8 cellular contexts compared by ENCODE assay signal in genomic region chr2:38073211-38074005, GRCh38. TPM values are rescaled to one million over a fixed set of nuclear protein-coding genes. Genes with fewer than 3 reads are reported as not detected.
DNase-seq lines count a peak whose midpoint lies in the region; ATAC-seq, FAIRE-seq and TF ChIP-seq lines count a peak whose summit lies in the region.

No MANE protein-coding gene starts in this region.

- H4K20me1 ChIP-seq in HepG2 (ENCODE audit: insufficient read depth, low read length) (no peaks in the 10 kb centered on the region), SK-N-SH (ENCODE audit: insufficient read depth) (no peaks in the 10 kb centered on the region)

- H2AFZ ChIP-seq in HepG2 (ENCODE audit: low read length) (no peak overlapping the region), SK-N-SH (ENCODE audit: low read depth) (no peak overlapping the region)

- peak overlapping the region in 1 of 2 donors; percentile 14 for H3K9ac ChIP-seq in liver (ENCODE audit: low read depth in 1 of 2, low read length in 2 of 2)
- H3K9ac ChIP-seq in HepG2 (ENCODE audit: insufficient read depth, low read depth, low read length) = no peak overlapping the region
- no peak overlapping the region for H3K9ac ChIP-seq in SK-N-SH

- peaks cover 0 to 6% (median 0%) of the 10 kb centered on the region in 4 donors for H3K36me3 ChIP-seq in liver (ENCODE audit: control insufficient read depth in 4 of 4, insufficient read depth in 3 of 4, low read depth in 1 of 4, low read length in 3 of 4)
- H3K36me3 ChIP-seq in HepG2 (replicated peaks in 1 of 2; ENCODE audit: control insufficient read depth in 1 of 2, insufficient read depth in 2 of 2, low read length in 2 of 2) = no peaks in the 10 kb centered on the region
- peaks cover 0 to 5% of the 10 kb centered on the region in 2 experiments for H3K36me3 ChIP-seq in SK-N-SH (replicated peaks in 1 of 2; ENCODE audit: control insufficient read depth in 1 of 2, insufficient read depth in 2 of 2, low read length in 1 of 2)

- H3K9me3 Mint-ChIP-seq in naive thymus-derived CD8-positive, alpha-beta T cell = no peaks in the 10 kb centered on the region

- peaks cover 19 to 44% (median 39%) of the 10 kb centered on the region in 5 donors for H3K27me3 Mint-ChIP-seq in naive thymus-derived CD8-positive, alpha-beta T cell

- DNase-seq in HepG2 (ENCODE audit: low spot score) (no peak), dorsolateral prefrontal cortex (no peak), SK-N-SH (no peak), ACHN (no peak), hippocampal formation (lab: John Stamatoyannopoulos, UW) (no peak)
- DNase-seq in naive thymus-derived CD8-positive, alpha-beta T cell = no peak

- no peak for TF ChIP-seq EP300 in HepG2 (IDR thresholded peaks at IDR 0.05; ENCODE audit: low read depth in 2 of 2, low read length in 2 of 2)
- no peak for TF ChIP-seq EP300 in HepG2 (CRISPR knock-in tag; IDR thresholded peaks at IDR 0.05; ENCODE audit: borderline replicate concordance)
- TF ChIP-seq EP300 in SK-N-SH (IDR thresholded peaks at IDR 0.05; ENCODE audit: borderline replicate concordance in 1 of 2, low read depth in 1 of 2, low read length in 1 of 2) = no peak

- peaks cover 16 to 44% (median 29%) of the 10 kb centered on the region in 4 donors for H3K4me1 ChIP-seq in liver (ENCODE audit: control insufficient read depth in 4 of 4, insufficient read depth in 4 of 4, low read length in 3 of 4)
- peaks cover 8% of the 10 kb centered on the region for H3K4me1 ChIP-seq in HepG2 (ENCODE audit: insufficient read depth, low read length)
- peaks cover 0 to 22% of the 10 kb centered on the region in 2 experiments; a peak in 2 of 4 replicates for H3K4me1 ChIP-seq in SK-N-SH (ENCODE audit: control insufficient read depth in 1 of 2, insufficient read depth in 2 of 2, low read depth in 1 of 2, low read length in 1 of 2)

- no peak for TF ChIP-seq RAD21 in liver (IDR thresholded peaks at IDR 0.05)
- TF ChIP-seq RAD21 in HepG2 (CRISPR knock-in tag; IDR thresholded peaks at IDR 0.05) = no peak
- no peak for TF ChIP-seq RAD21 in SK-N-SH (IDR thresholded peaks at IDR 0.05; ENCODE audit: low read length)

- WGBS in liver = 23% methylated on average over 32 of the region's 32 CpGs
- 81% methylated on average over 32 of the region's 32 CpGs for WGBS in HepG2 (ENCODE audit: low lambda C conversion rate)
- 82% methylated on average over 32 of the region's 32 CpGs for WGBS in SK-N-SH (ENCODE audit: low lambda C conversion rate)

- H3K79me2 ChIP-seq in HepG2 (ENCODE audit: insufficient read depth, low read length) = no peaks in the 10 kb centered on the region
- H3K79me2 ChIP-seq in SK-N-SH (ENCODE audit: insufficient read depth) = no peaks in the 10 kb centered on the region

- ATAC-seq in HepG2 (no peak), GM21825 (IDR thresholded peaks at IDR 0.05; ENCODE audit: unreplicated experiment) (no peak)
- no peak for ATAC-seq in naive thymus-derived CD8-positive, alpha-beta T cell

- H3K9me2 ChIP-seq in SK-N-SH = no peaks in the 10 kb centered on the region

- no peak overlapping the region for H3K27ac Mint-ChIP-seq in naive thymus-derived CD8-positive, alpha-beta T cell

- TF ChIP-seq CTCF in liver (IDR thresholded peaks at IDR 0.05; ENCODE audit: low read depth, low read length, missing input control) (no peak), HepG2 (CRISPR knock-in tag; IDR thresholded peaks at IDR 0.05) (no peak), dorsolateral prefrontal cortex (IDR thresholded peaks at IDR 0.05 in 54 of 56, conservative IDR thresholded peaks at IDR 0.05 in 2 of 56; ENCODE audit: low read depth in 1 of 56, partially characterized antibody in 56 of 56) (no peak), SK-N-SH (IDR thresholded peaks at IDR 0.05) (no peak)

- peak overlapping the region in 9 of 10 donors; percentile 29 to 72 (median 62) for H3K4me3 Mint-ChIP-seq in naive thymus-derived CD8-positive, alpha-beta T cell

- H3K4me1 Mint-ChIP-seq in naive thymus-derived CD8-positive, alpha-beta T cell = peaks cover 6 to 19% (median 14%) of the 10 kb centered on the region in 4 donors

- H3K27me3 ChIP-seq in liver (ENCODE audit: control insufficient read depth in 4 of 4, insufficient read depth in 4 of 4, low read length in 3 of 4) (no peaks in the 10 kb centered on the region), HepG2 (ENCODE audit: control insufficient read depth in 1 of 2, insufficient read depth in 2 of 2, low read length in 2 of 2) (peaks cover 0 to 8% of the 10 kb centered on the region in 2 experiments; a peak in 1 of 5 replicates), dorsolateral prefrontal cortex (peaks cover 0 to 62% (median 36%) of the 10 kb centered on the region in 45 donors), SK-N-SH (ENCODE audit: insufficient read depth) (no peaks in the 10 kb centered on the region)

- CTCF ChIA-PET in HepG2 (lab: Yijun Ruan, JAX; ENCODE audit: low intra/inter-chr PET ratio, low total read pairs) (no interaction called here), SK-N-SH (lab: Yijun Ruan, JAX) (no interaction called here)

- H3F3A ChIP-seq in SK-N-SH (replicated peaks; ENCODE audit: insufficient read depth) = no peaks in the 10 kb centered on the region

- no peak for TF ChIP-seq POLR2A in HepG2 (IDR thresholded peaks at IDR 0.05; ENCODE audit: insufficient read depth in 1 of 2, low read depth in 2 of 2, low read length in 2 of 2)

- peak overlapping the region in 2 of 3 donors; percentile 52 to 83 for H3K4me3 ChIP-seq in liver (ENCODE audit: low read depth in 1 of 3, low read length in 3 of 3)
- no peak overlapping the region for H3K4me3 ChIP-seq in HepG2 (replicated peaks in 1 of 3; ENCODE audit: insufficient read depth in 1 of 3, low read depth in 2 of 3, low read length in 3 of 3)
- H3K4me3 ChIP-seq in dorsolateral prefrontal cortex = peak overlapping the region in 51 of 59 donors; percentile 5 to 69 (median 58)
- no peak overlapping the region for H3K4me3 ChIP-seq in SK-N-SH (ENCODE audit: low read depth in 2 of 2, low read length in 1 of 2)

- H3K9me3 ChIP-seq in liver (ENCODE audit: control insufficient read depth in 4 of 4, low read length in 3 of 4) = no peaks in the 10 kb centered on the region
- H3K9me3 ChIP-seq in HepG2 (ENCODE audit: low read length) = no peaks in the 10 kb centered on the region
- no peaks in the 10 kb centered on the region for H3K9me3 ChIP-seq in SK-N-SH

- H3K27ac ChIP-seq in liver (ENCODE audit: low read depth in 1 of 2, low read length in 2 of 2) (no peak overlapping the region), HepG2 (ENCODE audit: extremely low read length, insufficient read depth, low read length) (no peak overlapping the region), dorsolateral prefrontal cortex (peak overlapping the region in 12 of 59 donors; percentile 2 to 84 (median 41)), SK-N-SH (ENCODE audit: low read depth in 2 of 2, low read length in 1 of 2) (no peak overlapping the region)

- POLR2A ChIA-PET in HepG2 (lab: Yijun Ruan, JAX) (no interaction called here), SK-N-SH (lab: Yijun Ruan, JAX) (no interaction called here)
- POLR2A ChIA-PET in naive thymus-derived CD8-positive, alpha-beta T cell (lab: Charles Lee) = no interaction called here

- no TSS peak for BruUV-seq in HepG2 (replicated peaks; lab: Mats Ljungman, UMichigan)

- FAIRE-seq in HepG2 (lab: Jason Lieb, UNC) = no peak

- H3K4me2 ChIP-seq in HepG2 (ENCODE audit: low read depth, low read length) (no peak overlapping the region), SK-N-SH (no peak overlapping the region)

- H3K36me3 Mint-ChIP-seq in naive thymus-derived CD8-positive, alpha-beta T cell = peaks cover 0 to 3% (median 0%) of the 10 kb centered on the region in 3 donors

- in situ Hi-C loops in HepG2 (cut with HindIII; ENCODE audit: extremely low pct_ligation_motif_present, low pct_unique_long_range_greater_than_20kb) (no loop called here), ACHN (cut with HindIII; ENCODE audit: low pct_ligation_motif_present, low pct_unique_long_range_greater_than_20kb, low sequenced_read_pairs) (no loop called here)

- intact Hi-C loops in HepG2 (cut with micrococcal nuclease; ENCODE audit: unreplicated experiment) (no loop called here), dorsolateral prefrontal cortex (cut with DNase I) (loop anchor here (10.0 kb wide), 1 partner anchor 191 kb away; no protein-coding TSS in a partner anchor)

TF ChIP-seq in liver, 16 proteins besides CTCF, POLR2A, EP300 and RAD21 (continues in another document):
- peak; percentile 18 for TF ChIP-seq YY1 (IDR thresholded peaks at IDR 0.05)

TF ChIP-seq in SK-N-SH, 30 proteins besides CTCF, POLR2A, EP300 and RAD21 (continues in another document):
- TF ChIP-seq JUND (IDR thresholded peaks at IDR 0.05) = no peak

RNA-seq across cellular contexts. Expression of gene CYP1B1, which starts 2.5 kb away (rescaled TPM):
- 1 to 10 TPM in 1 of 2 donors, under 1 TPM in 1; 0.84 to 6.8 TPM for total RNA-seq in liver
- 1 to 10 TPM; 2.7 to 3.6 TPM for polyA plus RNA-seq in liver
- not detected in 2 replicates for total RNA-seq in HepG2 (2016; rRNA removed; fragmentation: Illumina TruSeq; extraction: Trizol)
- not detected in 2 replicates for total RNA-seq in HepG2 (2016; cell fraction: cytosol; rRNA removed; fragmentation: Illumina TruSeq; extraction: Trizol; ENCODE audit: low read depth)
- not detected in 2 replicates for total RNA-seq in HepG2 (2016; cell fraction: insoluble cytoplasmic fraction; rRNA removed; fragmentation: Illumina TruSeq; extraction: Trizol)
- total RNA-seq in HepG2 (2016; cell fraction: membrane; rRNA removed; fragmentation: Illumina TruSeq; extraction: Trizol) = not detected in 2 replicates
- 0.09 TPM in 1 of 2 replicates, not detected in the other for total RNA-seq in HepG2 (2016; cell fraction: nucleus; rRNA removed; fragmentation: Illumina TruSeq; extraction: Trizol)
- polyA plus RNA-seq in HepG2 (2011; rRNA removed) = not detected in 2 replicates
- not detected in 2 replicates for polyA plus RNA-seq in HepG2 (2011; cell fraction: cytosol; rRNA removed)
- polyA plus RNA-seq in HepG2 (2011; cell fraction: nucleus; rRNA removed) = not detected in 2 replicates
- polyA plus RNA-seq in HepG2 (2012) = not detected in 2 replicates
- not detected in 2 replicates for polyA plus RNA-seq in HepG2 (2016; cell fraction: cytosol; fragmentation: Illumina TruSeq; extraction: Trizol; ENCODE audit: low read depth)
- polyA plus RNA-seq in HepG2 (2016; cell fraction: insoluble cytoplasmic fraction; fragmentation: Illumina TruSeq; extraction: Trizol; ENCODE audit: low read depth) = not detected in 2 replicates
- polyA plus RNA-seq in HepG2 (2016; cell fraction: membrane; fragmentation: Illumina TruSeq; extraction: Trizol; ENCODE audit: low read depth) = not detected in 2 replicates
- 0.11 TPM in 1 of 2 replicates, not detected in the other for polyA plus RNA-seq in HepG2 (2016; cell fraction: nucleus; fragmentation: Illumina TruSeq; extraction: Trizol; ENCODE audit: insufficient read depth, low read depth)
- polyA minus RNA-seq in HepG2 (2011; rRNA and poly(A)+ RNA removed; ENCODE audit: low replicate concordance) = 7.5 TPM in 1 of 2 replicates, not detected in the other
- polyA minus RNA-seq in HepG2 (2011; cell fraction: cytosol; rRNA and poly(A)+ RNA removed) = not detected in 2 replicates
- polyA minus RNA-seq in HepG2 (2011; cell fraction: nucleus; rRNA and poly(A)+ RNA removed) = not detected in 2 replicates
- total RNA-seq in dorsolateral prefrontal cortex = 10 to 100 TPM in 71 of 120 experiments, 1 to 10 TPM in 49; 3.5 to 70.6 (median 10.8) TPM
- total RNA-seq in naive thymus-derived CD8-positive, alpha-beta T cell = 1 to 10 TPM; 2.3 to 3.9 TPM
- polyA plus RNA-seq in naive thymus-derived CD8-positive, alpha-beta T cell = under 1 TPM in 2 of 3 donors, not detected in 1; 0.10 to 0.14 TPM
- 0.08 and 0.20 TPM in 2 replicates for polyA plus RNA-seq in SK-N-SH (2012; rRNA removed)
- 0.10 and 0.12 TPM in 2 replicates for polyA plus RNA-seq in SK-N-SH (2012; cell fraction: cytosol; rRNA removed)
- 0.06 and 0.18 TPM in 2 replicates for polyA plus RNA-seq in SK-N-SH (2012; cell fraction: nucleus; rRNA removed)

Comparison
In these comparisons a context has a peak if more than half of its experiments do, and no peak if none do; other contexts are left out.
1. H3K4me3 ChIP-seq: peak in liver (2 of 3) and dorsolateral prefrontal cortex (51 of 59); none in HepG2 (0 of 3) and SK-N-SH (0 of 2).